ENCODE assay signal across 8 cellular contexts in the genomic region with DNA sequence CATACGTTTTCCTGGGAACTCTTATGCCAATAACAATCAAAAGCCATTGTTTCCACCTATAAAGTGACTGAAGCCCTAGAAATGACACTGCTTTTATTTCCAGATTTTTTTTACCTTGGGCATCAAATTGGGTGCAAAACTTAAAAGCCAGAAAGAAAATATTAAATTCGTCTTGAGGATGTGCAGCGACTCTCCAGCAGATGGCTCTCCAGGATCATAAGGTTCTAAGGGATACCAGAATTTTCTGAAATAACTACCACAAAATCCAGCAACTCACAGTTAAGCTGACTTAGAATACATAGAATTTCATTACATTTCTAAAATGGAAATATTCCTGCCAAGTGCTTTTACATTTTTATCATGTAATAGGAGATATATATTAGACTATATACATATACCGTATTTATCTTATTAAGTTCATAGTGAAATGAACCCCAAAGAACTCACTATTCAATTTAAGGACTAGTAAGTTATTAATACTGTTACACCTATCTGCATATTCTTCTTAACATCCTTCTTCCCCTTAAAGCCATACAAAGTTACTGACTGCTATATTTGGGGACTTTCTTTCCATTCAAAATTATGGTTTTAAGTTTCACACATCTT. TPM values are rescaled to one million over a fixed set of nuclear protein-coding genes. Genes with fewer than 3 reads are reported as not detected.
DNase-seq lines count a peak whose midpoint lies in the region; ATAC-seq, FAIRE-seq and TF ChIP-seq lines count a peak whose summit lies in the region.

No MANE protein-coding gene starts in this region.

- in situ Hi-C loops in ACHN (cut with HindIII; ENCODE audit: low pct_ligation_motif_present, low pct_unique_long_range_greater_than_20kb, low sequenced_read_pairs) = no loop called here

- H3K27me3 Mint-ChIP-seq in naive thymus-derived CD4-positive, alpha-beta T cell = peaks cover 4 to 44% (median 15%) of the 10 kb centered on the region in 5 donors

- H3K4me1 Mint-ChIP-seq in naive thymus-derived CD4-positive, alpha-beta T cell = no peaks in the 10 kb centered on the region

- TF ChIP-seq CTCF in GM06990 (IDR thresholded peaks at IDR 0.05; ENCODE audit: insufficient read depth, low read length, poor library complexity, severe bottlenecking) (peak; percentile 70), endothelial cell of umbilical vein (IDR thresholded peaks at IDR 0.05; ENCODE audit: extremely low read depth in 1 of 2, insufficient read depth in 1 of 2, low read depth in 1 of 2, low read length in 2 of 2) (peak; percentile 39 to 49)

- no TSS peak for BruUV-seq in endothelial cell of umbilical vein (replicated peaks; lab: Mats Ljungman, UMichigan)

- peak; percentile 62 for DNase-seq in ACHN
- no peak for DNase-seq in GM06990 (ENCODE audit: extremely low read depth, insufficient read length)
- peak; percentile 74 for DNase-seq in NCI-H1694 treated with DMSO at 0.1 percent for 48 hours (lab: John Stamatoyannopoulos, UW)
- peak; percentile 67 for DNase-seq in endothelial cell of umbilical vein (ENCODE audit: low read depth, low spot score)
- peak in 7 of 9 donors; percentile 23 to 55 (median 29) for DNase-seq in naive thymus-derived CD4-positive, alpha-beta T cell
- DNase-seq in 8988T = no peak
- DNase-seq in posterior vena cava (ENCODE audit: low spot score) = no peak

- no peak overlapping the region for H3K4me2 ChIP-seq in endothelial cell of umbilical vein (ENCODE audit: insufficient read depth, low read length)

- H2AFZ ChIP-seq in endothelial cell of umbilical vein (ENCODE audit: low read depth, low read length) = no peak overlapping the region

- H3K79me2 ChIP-seq in endothelial cell of umbilical vein (ENCODE audit: control insufficient read depth, insufficient read depth, low read length) = no peaks in the 10 kb centered on the region

- H3K9me1 ChIP-seq in endothelial cell of umbilical vein (replicated peaks; ENCODE audit: control insufficient read depth, extremely low read depth, insufficient read depth, low read length) = no peaks in the 10 kb centered on the region

- no peak overlapping the region for H3K4me3 ChIP-seq in GM06990 (replicated peaks; ENCODE audit: low read depth, low read length)
- no peak overlapping the region for H3K4me3 ChIP-seq in endothelial cell of umbilical vein (replicated peaks in 1 of 3; ENCODE audit: insufficient read depth in 1 of 3, low read depth in 1 of 3, low read length in 3 of 3)
- no peak overlapping the region for H3K4me3 ChIP-seq in naive thymus-derived CD4-positive, alpha-beta T cell (ENCODE audit: low read length)

- no peaks in the 10 kb centered on the region for H3K9me3 ChIP-seq in endothelial cell of umbilical vein (replicated peaks; ENCODE audit: control insufficient read depth, insufficient read depth, low read length)
- H3K9me3 ChIP-seq in naive thymus-derived CD4-positive, alpha-beta T cell (ENCODE audit: control insufficient read depth in 2 of 3, low read length in 3 of 3) = no peaks in the 10 kb centered on the region

- dilution Hi-C loops in endothelial cell of umbilical vein (cut with MboI; ENCODE audit: extremely low pct_ligation_motif_present, low sequenced_read_pairs) = no loop called here

- FAIRE-seq in TTC549 (lab: Jason Lieb, UNC) (peak; percentile 88), endothelial cell of umbilical vein (lab: Jason Lieb, UNC) (peak; percentile 87)

- POLR2A ChIA-PET in endothelial cell of umbilical vein (lab: Charles Lee) = no interaction called here
- POLR2A ChIA-PET in naive thymus-derived CD4-positive, alpha-beta T cell (lab: Charles Lee) = no interaction called here

- H3K36me3 ChIP-seq in GM06990 (ENCODE audit: control insufficient read depth, insufficient read depth, low read length) = no peaks in the 10 kb centered on the region
- H3K36me3 ChIP-seq in endothelial cell of umbilical vein (ENCODE audit: control insufficient read depth in 2 of 2, extremely low read depth in 1 of 2, insufficient read depth in 2 of 2, low read length in 2 of 2) = no peaks in the 10 kb centered on the region
- H3K36me3 ChIP-seq in naive thymus-derived CD4-positive, alpha-beta T cell (ENCODE audit: control insufficient read depth in 2 of 3, insufficient read depth in 3 of 3, low read length in 3 of 3) = no peaks in the 10 kb centered on the region

- intact Hi-C loops in endothelial cell of umbilical vein (cut with micrococcal nuclease) (loop anchor here (1.0 to 5.0 kb wide), 4 partner anchors 44 to 287 kb away; a partner anchor contains a TSS), posterior vena cava (cut with DNase I) (loop anchor here in 1 of 2 donors (5.0 kb wide), 1 partner anchor 59 kb away; no protein-coding TSS in a partner anchor)
- intact Hi-C loops in naive thymus-derived CD4-positive, alpha-beta T cell (cut with micrococcal nuclease) = loop anchor here (1.0 to 10.0 kb wide), 13 partner anchors 44 to 1337 kb away; a partner anchor contains a TSS

- no peaks in the 10 kb centered on the region for H4K20me1 ChIP-seq in endothelial cell of umbilical vein (replicated peaks; ENCODE audit: control insufficient read depth, extremely low read depth, insufficient read depth, low read length)

- CTCF ChIA-PET in endothelial cell of umbilical vein (lab: Charles Lee) = interaction anchor here (0.6 to 5.9 kb wide), 18 partner anchors 9 to 949 kb away, joined by 3 to 93 read pairs (median 4); a partner anchor contains a TSS
- CTCF ChIA-PET in naive thymus-derived CD4-positive, alpha-beta T cell (lab: Charles Lee) = interaction anchor here (1.2 to 1.4 kb wide), 2 partner anchors 9 to 288 kb away, joined by 3 read pairs; a partner anchor contains a TSS

- no peak overlapping the region for H3K27ac ChIP-seq in endothelial cell of umbilical vein (ENCODE audit: insufficient read depth, low read depth, low read length)
- no peak overlapping the region for H3K27ac ChIP-seq in naive thymus-derived CD4-positive, alpha-beta T cell (ENCODE audit: low read depth, low read length)

- no peak overlapping the region for H3K27ac Mint-ChIP-seq in naive thymus-derived CD4-positive, alpha-beta T cell

- H3K9me3 Mint-ChIP-seq in naive thymus-derived CD4-positive, alpha-beta T cell = no peaks in the 10 kb centered on the region

- no peaks in the 10 kb centered on the region for H3K36me3 Mint-ChIP-seq in naive thymus-derived CD4-positive, alpha-beta T cell

- ATAC-seq in naive thymus-derived CD4-positive, alpha-beta T cell = peak; percentile 45

- no peak overlapping the region for H3K4me3 Mint-ChIP-seq in naive thymus-derived CD4-positive, alpha-beta T cell

- no peak for TF ChIP-seq POLR2A in endothelial cell of umbilical vein (IDR thresholded peaks at IDR 0.05; ENCODE audit: low read depth, low read length)

- H3K4me1 ChIP-seq in endothelial cell of umbilical vein (ENCODE audit: control insufficient read depth, extremely low read depth, insufficient read depth, low read length) = peaks cover 7% of the 10 kb centered on the region
- H3K4me1 ChIP-seq in naive thymus-derived CD4-positive, alpha-beta T cell (ENCODE audit: control insufficient read depth in 2 of 2, insufficient read depth in 2 of 2, low read length in 2 of 2) = no peaks in the 10 kb centered on the region

- H3K9ac ChIP-seq in endothelial cell of umbilical vein (replicated peaks; ENCODE audit: extremely low read depth, insufficient read depth, low read length) = no peak overlapping the region

- H3K27me3 ChIP-seq in GM06990 (replicated peaks; ENCODE audit: control insufficient read depth, insufficient read depth, low read length) (no peaks in the 10 kb centered on the region), endothelial cell of umbilical vein (ENCODE audit: control insufficient read depth in 2 of 2, insufficient read depth in 2 of 2, low read length in 2 of 2) (peaks cover 7 to 9% of the 10 kb centered on the region in 2 experiments)
- peaks cover 0 to 2% of the 10 kb centered on the region in 2 donors for H3K27me3 ChIP-seq in naive thymus-derived CD4-positive, alpha-beta T cell (ENCODE audit: control insufficient read depth in 2 of 2, insufficient read depth in 2 of 2, low read length in 2 of 2)

TF ChIP-seq in endothelial cell of umbilical vein, 7 proteins besides CTCF, POLR2A, EP300 and RAD21:
- TF ChIP-seq POLR2AphosphoS5 (IDR thresholded peaks at IDR 0.05; ENCODE audit: insufficient read depth, low read depth, low read length) (no peak), JUN (IDR thresholded peaks at IDR 0.05; ENCODE audit: borderline replicate concordance, insufficient read depth, insufficient read length, low read depth) (no peak), EZH2 (IDR thresholded peaks at IDR 0.05; ENCODE audit: borderline replicate concordance, low read depth, low read length, severe bottlenecking) (no peak), MYC (IDR thresholded peaks at IDR 0.05; ENCODE audit: low read depth, low read length) (no peak), FOS (IDR thresholded peaks at IDR 0.05; ENCODE audit: borderline replicate concordance, insufficient read depth, low read length) (no peak), GATA2 (IDR thresholded peaks at IDR 0.05; ENCODE audit: insufficient read depth, insufficient read length, low read depth, low read length) (no peak)
- TF ChIP-seq, protein P1, sequence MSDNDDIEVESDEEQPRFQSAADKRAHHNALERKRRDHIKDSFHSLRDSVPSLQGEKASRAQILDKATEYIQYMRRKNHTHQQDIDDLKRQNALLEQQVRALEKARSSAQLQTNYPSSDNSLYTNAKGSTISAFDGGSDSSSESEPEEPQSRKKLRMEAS (IDR thresholded peaks at IDR 0.05; ENCODE audit: insufficient read depth, insufficient read length) = no peak

RNA-seq across cellular contexts. Expression of a gene that starts 44.0 kb away (rescaled TPM):
- total RNA-seq in endothelial cell of umbilical vein = 2.3 and 3.0 TPM in 2 replicates
- polyA plus RNA-seq in endothelial cell of umbilical vein = 1.1 TPM in 2 replicates
- 1.4 and 1.5 TPM in 2 replicates for polyA plus RNA-seq in endothelial cell of umbilical vein (2011; cell fraction: cytosol; rRNA removed)
- polyA plus RNA-seq in endothelial cell of umbilical vein (2011; cell fraction: nucleus; rRNA removed) = 0.83 and 1.3 TPM in 2 replicates
- 1.6 and 1.7 TPM in 2 replicates for polyA plus RNA-seq in endothelial cell of umbilical vein (2012)
- 11.2 and 37.0 TPM in 2 replicates for polyA minus RNA-seq in endothelial cell of umbilical vein
- not detected for polyA minus RNA-seq in endothelial cell of umbilical vein (2011; cell fraction: cytosol; rRNA and poly(A)+ RNA removed)
- polyA minus RNA-seq in endothelial cell of umbilical vein (2011; cell fraction: nucleus; rRNA and poly(A)+ RNA removed) = 9.7 and 32.0 TPM in 2 replicates
- total RNA-seq in naive thymus-derived CD4-positive, alpha-beta T cell = not detected
- 1 to 10 TPM in 1 of 2 donors, not detected in 1; 1.7 TPM for polyA plus RNA-seq in naive thymus-derived CD4-positive, alpha-beta T cell
- total RNA-seq in posterior vena cava = 1 to 10 TPM; 8.5 to 9.2 TPM

Comparison
In these comparisons a context has a peak if more than half of its experiments do, and no peak if none do; other contexts are left out.
1. DNase-seq: peak in ACHN (single experiment), NCI-H1694 treated with DMSO at 0.1 percent for 48 hours (single experiment), endothelial cell of umbilical vein (single experiment) and naive thymus-derived CD4-positive, alpha-beta T cell (7 of 9); none in GM06990 (single experiment), 8988T (single experiment) and posterior vena cava (single experiment).